ENCODE assay signal across 1 cellular context in genomic region chr12:57744777-57745484, GRCh38.
TF ChIP-seq lines count a peak whose summit lies in the region.

TSPAN31 (plus strand) TSS chr12:57745039; CDS start chr12:57745155, 116 bp downstream.

TF ChIP-seq in HepG2, 621 proteins besides CTCF, POLR2A, EP300 and RAD21 (continued from another document and continues in another):
- no peak for TF ChIP-seq ZBTB33 (CRISPR knock-in tag; IDR thresholded peaks at IDR 0.05)
- peak; percentile 4; the same call in 1 of the 3 replicates for TF ChIP-seq MXI1 (IDR thresholded peaks at IDR 0.05; ENCODE audit: borderline replicate concordance, low read depth, low read length)
- TF ChIP-seq, protein P1, sequence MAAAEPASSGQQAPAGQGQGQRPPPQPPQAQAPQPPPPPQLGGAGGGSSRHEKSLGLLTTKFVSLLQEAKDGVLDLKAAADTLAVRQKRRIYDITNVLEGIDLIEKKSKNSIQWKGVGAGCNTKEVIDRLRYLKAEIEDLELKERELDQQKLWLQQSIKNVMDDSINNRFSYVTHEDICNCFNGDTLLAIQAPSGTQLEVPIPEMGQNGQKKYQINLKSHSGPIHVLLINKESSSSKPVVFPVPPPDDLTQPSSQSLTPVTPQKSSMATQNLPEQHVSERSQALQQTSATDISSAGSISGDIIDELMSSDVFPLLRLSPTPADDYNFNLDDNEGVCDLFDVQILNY (CRISPR knock-in tag; conservative IDR thresholded peaks at IDR 0.05), result no peak
- no peak for TF ChIP-seq REXO4 (CRISPR knock-in tag; IDR thresholded peaks at IDR 0.05; ENCODE audit: borderline replicate concordance)
- TF ChIP-seq, protein P2, sequence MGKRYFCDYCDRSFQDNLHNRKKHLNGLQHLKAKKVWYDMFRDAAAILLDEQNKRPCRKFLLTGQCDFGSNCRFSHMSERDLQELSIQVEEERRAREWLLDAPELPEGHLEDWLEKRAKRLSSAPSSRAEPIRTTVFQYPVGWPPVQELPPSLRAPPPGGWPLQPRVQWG (CRISPR knock-in tag; IDR thresholded peaks at IDR 0.05; ENCODE audit: borderline replicate concordance, low read depth), result no peak
- TF ChIP-seq ZNF317 (CRISPR knock-in tag; IDR thresholded peaks at IDR 0.05), result no peak
- TF ChIP-seq ZNF431 (CRISPR knock-in tag; IDR thresholded peaks at IDR 0.05; ENCODE audit: borderline replicate concordance, low read depth), result no peak
- peak; percentile 27; the same call in 1 of the 2 replicates for TF ChIP-seq MNT (IDR thresholded peaks at IDR 0.05)
- TF ChIP-seq MTF2 (CRISPR knock-in tag; IDR thresholded peaks at IDR 0.05; ENCODE audit: borderline replicate concordance), result no peak
- TF ChIP-seq, protein P3, sequence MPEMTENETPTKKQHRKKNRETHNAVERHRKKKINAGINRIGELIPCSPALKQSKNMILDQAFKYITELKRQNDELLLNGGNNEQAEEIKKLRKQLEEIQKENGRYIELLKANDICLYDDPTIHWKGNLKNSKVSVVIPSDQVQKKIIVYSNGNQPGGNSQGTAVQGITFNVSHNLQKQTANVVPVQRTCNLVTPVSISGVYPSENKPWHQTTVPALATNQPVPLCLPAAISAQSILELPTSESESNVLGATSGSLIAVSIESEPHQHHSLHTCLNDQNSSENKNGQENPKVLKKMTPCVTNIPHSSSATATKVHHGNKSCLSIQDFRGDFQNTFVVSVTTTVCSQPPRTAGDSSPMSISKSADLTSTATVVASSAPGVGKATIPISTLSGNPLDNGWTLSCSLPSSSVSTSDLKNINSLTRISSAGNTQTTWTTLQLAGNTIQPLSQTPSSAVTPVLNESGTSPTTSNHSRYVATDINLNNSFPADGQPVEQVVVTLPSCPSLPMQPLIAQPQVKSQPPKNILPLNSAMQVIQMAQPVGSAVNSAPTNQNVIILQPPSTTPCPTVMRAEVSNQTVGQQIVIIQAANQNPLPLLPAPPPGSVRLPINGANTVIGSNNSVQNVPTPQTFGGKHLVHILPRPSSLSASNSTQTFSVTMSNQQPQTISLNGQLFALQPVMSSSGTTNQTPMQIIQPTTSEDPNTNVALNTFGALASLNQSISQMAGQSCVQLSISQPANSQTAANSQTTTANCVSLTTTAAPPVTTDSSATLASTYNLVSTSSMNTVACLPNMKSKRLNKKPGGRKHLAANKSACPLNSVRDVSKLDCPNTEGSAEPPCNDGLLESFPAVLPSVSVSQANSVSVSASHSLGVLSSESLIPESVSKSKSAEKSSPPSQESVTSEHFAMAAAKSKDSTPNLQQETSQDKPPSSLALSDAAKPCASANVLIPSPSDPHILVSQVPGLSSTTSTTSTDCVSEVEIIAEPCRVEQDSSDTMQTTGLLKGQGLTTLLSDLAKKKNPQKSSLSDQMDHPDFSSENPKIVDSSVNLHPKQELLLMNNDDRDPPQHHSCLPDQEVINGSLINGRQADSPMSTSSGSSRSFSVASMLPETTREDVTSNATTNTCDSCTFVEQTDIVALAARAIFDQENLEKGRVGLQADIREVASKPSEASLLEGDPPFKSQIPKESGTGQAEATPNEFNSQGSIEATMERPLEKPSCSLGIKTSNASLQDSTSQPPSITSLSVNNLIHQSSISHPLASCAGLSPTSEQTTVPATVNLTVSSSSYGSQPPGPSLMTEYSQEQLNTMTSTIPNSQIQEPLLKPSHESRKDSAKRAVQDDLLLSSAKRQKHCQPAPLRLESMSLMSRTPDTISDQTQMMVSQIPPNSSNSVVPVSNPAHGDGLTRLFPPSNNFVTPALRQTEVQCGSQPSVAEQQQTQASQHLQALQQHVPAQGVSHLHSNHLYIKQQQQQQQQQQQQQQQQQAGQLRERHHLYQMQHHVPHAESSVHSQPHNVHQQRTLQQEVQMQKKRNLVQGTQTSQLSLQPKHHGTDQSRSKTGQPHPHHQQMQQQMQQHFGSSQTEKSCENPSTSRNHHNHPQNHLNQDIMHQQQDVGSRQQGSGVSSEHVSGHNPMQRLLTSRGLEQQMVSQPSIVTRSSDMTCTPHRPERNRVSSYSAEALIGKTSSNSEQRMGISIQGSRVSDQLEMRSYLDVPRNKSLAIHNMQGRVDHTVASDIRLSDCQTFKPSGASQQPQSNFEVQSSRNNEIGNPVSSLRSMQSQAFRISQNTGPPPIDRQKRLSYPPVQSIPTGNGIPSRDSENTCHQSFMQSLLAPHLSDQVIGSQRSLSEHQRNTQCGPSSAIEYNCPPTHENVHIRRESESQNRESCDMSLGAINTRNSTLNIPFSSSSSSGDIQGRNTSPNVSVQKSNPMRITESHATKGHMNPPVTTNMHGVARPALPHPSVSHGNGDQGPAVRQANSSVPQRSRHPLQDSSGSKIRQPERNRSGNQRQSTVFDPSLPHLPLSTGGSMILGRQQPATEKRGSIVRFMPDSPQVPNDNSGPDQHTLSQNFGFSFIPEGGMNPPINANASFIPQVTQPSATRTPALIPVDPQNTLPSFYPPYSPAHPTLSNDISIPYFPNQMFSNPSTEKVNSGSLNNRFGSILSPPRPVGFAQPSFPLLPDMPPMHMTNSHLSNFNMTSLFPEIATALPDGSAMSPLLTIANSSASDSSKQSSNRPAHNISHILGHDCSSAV (CRISPR knock-in tag; IDR thresholded peaks at IDR 0.05; ENCODE audit: borderline replicate concordance), result no peak
- 0 out of 2 replicates have a peak, but pooled peaks have one; percentile 24 for TF ChIP-seq NFKBIZ (CRISPR knock-in tag; IDR thresholded peaks at IDR 0.05)
- TF ChIP-seq ARID5B (CRISPR knock-in tag; IDR thresholded peaks at IDR 0.05), result peak; percentile 5; the same call in 1 of the 2 replicates
- no peak; the same call in 1 of the 2 replicates for TF ChIP-seq ARNTL (CRISPR knock-in tag; IDR thresholded peaks at IDR 0.05)
- TF ChIP-seq UBTF (CRISPR knock-in tag; IDR thresholded peaks at IDR 0.05), result no peak; the same call in 1 of the 2 replicates
- TF ChIP-seq, protein P4, sequence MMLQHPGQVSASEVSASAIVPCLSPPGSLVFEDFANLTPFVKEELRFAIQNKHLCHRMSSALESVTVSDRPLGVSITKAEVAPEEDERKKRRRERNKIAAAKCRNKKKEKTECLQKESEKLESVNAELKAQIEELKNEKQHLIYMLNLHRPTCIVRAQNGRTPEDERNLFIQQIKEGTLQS (CRISPR knock-in tag; IDR thresholded peaks at IDR 0.05), result no peak
- TF ChIP-seq MZF1 (CRISPR knock-in tag; IDR thresholded peaks at IDR 0.05; ENCODE audit: borderline replicate concordance), result no peak
- TF ChIP-seq PRDM10 (CRISPR knock-in tag; IDR thresholded peaks at IDR 0.05; ENCODE audit: low read depth), result no peak
- TF ChIP-seq RXRB (CRISPR knock-in tag; IDR thresholded peaks at IDR 0.05; ENCODE audit: borderline replicate concordance), result no peak
- TF ChIP-seq IRF2 (CRISPR knock-in tag; IDR thresholded peaks at IDR 0.05), result peak; percentile 23; the same call in 1 of the 2 replicates
- TF ChIP-seq ZNF468 (CRISPR knock-in tag; IDR thresholded peaks at IDR 0.05), result no peak
- no peak for TF ChIP-seq SIX1 (CRISPR knock-in tag; IDR thresholded peaks at IDR 0.05; ENCODE audit: borderline replicate concordance)
- TF ChIP-seq ZNF3 (CRISPR knock-in tag; IDR thresholded peaks at IDR 0.05), result 0 out of 2 replicates have a peak, but pooled peaks have one; percentile 19
- TF ChIP-seq ZNF589 (CRISPR knock-in tag; conservative IDR thresholded peaks at IDR 0.05), result no peak
- no peak for TF ChIP-seq ZNF337 (CRISPR knock-in tag; IDR thresholded peaks at IDR 0.05; ENCODE audit: borderline replicate concordance, low read depth)
- peak; percentile 7; the same call in 1 of the 2 replicates for TF ChIP-seq HOXA3 (CRISPR knock-in tag; IDR thresholded peaks at IDR 0.05)
- no peak for TF ChIP-seq ATAD3A (CRISPR knock-in tag; IDR thresholded peaks at IDR 0.05)
- no peak for TF ChIP-seq ZNF605 (CRISPR knock-in tag; IDR thresholded peaks at IDR 0.05)
- TF ChIP-seq CREB1 (IDR thresholded peaks at IDR 0.05), result peak; percentile 90
- peak; percentile 98 for TF ChIP-seq CREB1 (CRISPR knock-in tag; IDR thresholded peaks at IDR 0.05)
- TF ChIP-seq DNMT3B (CRISPR knock-in tag; conservative IDR thresholded peaks at IDR 0.05), result no peak
- TF ChIP-seq ZNF354B (CRISPR knock-in tag; IDR thresholded peaks at IDR 0.05), result no peak
- TF ChIP-seq ZNF879 (CRISPR knock-in tag; IDR thresholded peaks at IDR 0.05), result no peak
- no peak for TF ChIP-seq ZFP62 (CRISPR knock-in tag; IDR thresholded peaks at IDR 0.05)
- no peak for TF ChIP-seq RARG (CRISPR knock-in tag; IDR thresholded peaks at IDR 0.05; ENCODE audit: low read depth)
